In genomic region chr3:47163990-47164848, GRCh38 we compare ENCODE assay signal across 1 cellular context.
TF ChIP-seq lines count a peak whose summit lies in the region.

Gene SETD2, minus strand, starts transcription at chr3:47164113. Its CDS starts 189 bp downstream, at chr3:47163924.

TF ChIP-seq in HepG2, 621 proteins besides CTCF, POLR2A, EP300 and RAD21 (continued from another document and continues in another):
- TF ChIP-seq, protein P1, sequence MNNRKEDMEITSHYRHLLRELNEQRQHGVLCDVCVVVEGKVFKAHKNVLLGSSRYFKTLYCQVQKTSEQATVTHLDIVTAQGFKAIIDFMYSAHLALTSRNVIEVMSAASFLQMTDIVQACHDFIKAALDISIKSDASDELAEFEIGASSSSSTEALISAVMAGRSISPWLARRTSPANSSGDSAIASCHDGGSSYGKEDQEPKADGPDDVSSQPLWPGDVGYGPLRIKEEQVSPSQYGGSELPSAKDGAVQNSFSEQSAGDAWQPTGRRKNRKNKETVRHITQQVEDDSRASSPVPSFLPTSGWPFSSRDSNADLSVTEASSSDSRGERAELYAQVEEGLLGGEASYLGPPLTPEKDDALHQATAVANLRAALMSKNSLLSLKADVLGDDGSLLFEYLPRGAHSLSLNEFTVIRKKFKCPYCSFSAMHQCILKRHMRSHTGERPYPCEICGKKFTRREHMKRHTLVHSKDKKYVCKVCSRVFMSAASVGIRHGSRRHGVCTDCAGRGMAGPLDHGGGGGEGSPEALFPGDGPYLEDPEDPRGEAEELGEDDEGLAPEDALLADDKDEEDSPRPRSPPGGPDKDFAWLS (CRISPR knock-in tag; IDR thresholded peaks at IDR 0.05; ENCODE audit: borderline replicate concordance), result no peak
- TF ChIP-seq ZXDC (CRISPR knock-in tag; IDR thresholded peaks at IDR 0.05), result peak; percentile 71; the same call in 1 of the 2 replicates
- TF ChIP-seq PHF20 (CRISPR knock-in tag; IDR thresholded peaks at IDR 0.05), result peak; percentile 71
- TF ChIP-seq HNRNPK (IDR thresholded peaks at IDR 0.05; ENCODE audit: low read depth, low read length, poor library complexity, severe bottlenecking), result peak; percentile 94
- no peak for TF ChIP-seq NFE2 (CRISPR knock-in tag; IDR thresholded peaks at IDR 0.05)
- TF ChIP-seq SYNCRIP (IDR thresholded peaks at IDR 0.05; ENCODE audit: insufficient read depth, low read depth, low read length), result no peak
- TF ChIP-seq, protein P2, sequence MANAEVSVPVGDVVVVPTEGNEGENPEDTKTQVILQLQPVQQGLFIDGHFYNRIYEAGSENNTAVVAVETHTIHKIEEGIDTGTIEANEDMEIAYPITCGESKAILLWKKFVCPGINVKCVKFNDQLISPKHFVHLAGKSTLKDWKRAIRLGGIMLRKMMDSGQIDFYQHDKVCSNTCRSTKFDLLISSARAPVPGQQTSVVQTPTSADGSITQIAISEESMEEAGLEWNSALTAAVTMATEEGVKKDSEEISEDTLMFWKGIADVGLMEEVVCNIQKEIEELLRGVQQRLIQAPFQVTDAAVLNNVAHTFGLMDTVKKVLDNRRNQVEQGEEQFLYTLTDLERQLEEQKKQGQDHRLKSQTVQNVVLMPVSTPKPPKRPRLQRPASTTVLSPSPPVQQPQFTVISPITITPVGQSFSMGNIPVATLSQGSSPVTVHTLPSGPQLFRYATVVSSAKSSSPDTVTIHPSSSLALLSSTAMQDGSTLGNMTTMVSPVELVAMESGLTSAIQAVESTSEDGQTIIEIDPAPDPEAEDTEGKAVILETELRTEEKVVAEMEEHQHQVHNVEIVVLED (CRISPR knock-in tag; IDR thresholded peaks at IDR 0.05; ENCODE audit: borderline replicate concordance), result peak; percentile 83
- peak; percentile 73; the same call in 1 of the 2 replicates for TF ChIP-seq ZNF703 (CRISPR knock-in tag; IDR thresholded peaks at IDR 0.05; ENCODE audit: borderline replicate concordance)
- peak; percentile 20; the same call in 1 of the 2 replicates for TF ChIP-seq ESRRA (CRISPR knock-in tag; IDR thresholded peaks at IDR 0.05; ENCODE audit: low read depth)
- TF ChIP-seq, protein P3, sequence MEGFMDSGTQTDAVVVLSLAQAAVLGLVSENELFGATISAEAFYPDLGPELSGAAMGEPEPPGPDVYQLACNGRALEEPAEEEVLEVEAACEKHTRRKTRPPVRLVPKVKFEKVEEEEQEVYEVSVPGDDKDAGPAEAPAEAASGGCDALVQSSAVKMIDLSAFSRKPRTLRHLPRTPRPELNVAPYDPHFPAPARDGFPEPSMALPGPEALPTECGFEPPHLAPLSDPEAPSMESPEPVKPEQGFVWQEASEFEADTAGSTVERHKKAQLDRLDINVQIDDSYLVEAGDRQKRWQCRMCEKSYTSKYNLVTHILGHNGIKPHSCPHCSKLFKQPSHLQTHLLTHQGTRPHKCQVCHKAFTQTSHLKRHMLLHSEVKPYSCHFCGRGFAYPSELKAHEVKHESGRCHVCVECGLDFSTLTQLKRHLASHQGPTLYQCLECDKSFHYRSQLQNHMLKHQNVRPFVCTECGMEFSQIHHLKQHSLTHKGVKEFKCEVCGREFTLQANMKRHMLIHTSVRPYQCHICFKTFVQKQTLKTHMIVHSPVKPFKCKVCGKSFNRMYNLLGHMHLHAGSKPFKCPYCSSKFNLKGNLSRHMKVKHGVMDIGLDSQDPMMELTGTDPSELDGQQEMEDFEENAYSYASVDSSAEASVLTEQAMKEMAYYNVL (CRISPR knock-in tag; IDR thresholded peaks at IDR 0.05; ENCODE audit: borderline replicate concordance), result peak; percentile 46
- TF ChIP-seq ZIK1 (CRISPR knock-in tag; IDR thresholded peaks at IDR 0.05; ENCODE audit: borderline replicate concordance, low read depth), result no peak
- TF ChIP-seq REXO4 (CRISPR knock-in tag; IDR thresholded peaks at IDR 0.05; ENCODE audit: borderline replicate concordance), result no peak
- peak; percentile 41; the same call in 1 of the 2 replicates for TF ChIP-seq NR1H2 (CRISPR knock-in tag; IDR thresholded peaks at IDR 0.05; ENCODE audit: borderline replicate concordance, low read depth)
- TF ChIP-seq ZC3H13 (CRISPR knock-in tag; IDR thresholded peaks at IDR 0.05), result peak; percentile 79; the same call in 1 of the 2 replicates
- TF ChIP-seq ZUFSP (CRISPR knock-in tag; IDR thresholded peaks at IDR 0.05; ENCODE audit: borderline replicate concordance), result no peak
- TF ChIP-seq ZNF788 (CRISPR knock-in tag; IDR thresholded peaks at IDR 0.05; ENCODE audit: borderline replicate concordance), result 0 out of 2 replicates have a peak, but pooled peaks have one; percentile 5
- TF ChIP-seq ATF3 (CRISPR knock-in tag; IDR thresholded peaks at IDR 0.05), result no peak
- TF ChIP-seq, protein P4, sequence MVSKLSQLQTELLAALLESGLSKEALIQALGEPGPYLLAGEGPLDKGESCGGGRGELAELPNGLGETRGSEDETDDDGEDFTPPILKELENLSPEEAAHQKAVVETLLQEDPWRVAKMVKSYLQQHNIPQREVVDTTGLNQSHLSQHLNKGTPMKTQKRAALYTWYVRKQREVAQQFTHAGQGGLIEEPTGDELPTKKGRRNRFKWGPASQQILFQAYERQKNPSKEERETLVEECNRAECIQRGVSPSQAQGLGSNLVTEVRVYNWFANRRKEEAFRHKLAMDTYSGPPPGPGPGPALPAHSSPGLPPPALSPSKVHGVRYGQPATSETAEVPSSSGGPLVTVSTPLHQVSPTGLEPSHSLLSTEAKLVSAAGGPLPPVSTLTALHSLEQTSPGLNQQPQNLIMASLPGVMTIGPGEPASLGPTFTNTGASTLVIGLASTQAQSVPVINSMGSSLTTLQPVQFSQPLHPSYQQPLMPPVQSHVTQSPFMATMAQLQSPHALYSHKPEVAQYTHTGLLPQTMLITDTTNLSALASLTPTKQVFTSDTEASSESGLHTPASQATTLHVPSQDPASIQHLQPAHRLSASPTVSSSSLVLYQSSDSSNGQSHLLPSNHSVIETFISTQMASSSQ (IDR thresholded peaks at IDR 0.05; ENCODE audit: low read depth), result peak; percentile 1; the same call in 1 of the 2 replicates
- TF ChIP-seq, protein P4 (CRISPR knock-in tag; IDR thresholded peaks at IDR 0.05; ENCODE audit: borderline replicate concordance), result peak; percentile 65
- TF ChIP-seq, protein P5, sequence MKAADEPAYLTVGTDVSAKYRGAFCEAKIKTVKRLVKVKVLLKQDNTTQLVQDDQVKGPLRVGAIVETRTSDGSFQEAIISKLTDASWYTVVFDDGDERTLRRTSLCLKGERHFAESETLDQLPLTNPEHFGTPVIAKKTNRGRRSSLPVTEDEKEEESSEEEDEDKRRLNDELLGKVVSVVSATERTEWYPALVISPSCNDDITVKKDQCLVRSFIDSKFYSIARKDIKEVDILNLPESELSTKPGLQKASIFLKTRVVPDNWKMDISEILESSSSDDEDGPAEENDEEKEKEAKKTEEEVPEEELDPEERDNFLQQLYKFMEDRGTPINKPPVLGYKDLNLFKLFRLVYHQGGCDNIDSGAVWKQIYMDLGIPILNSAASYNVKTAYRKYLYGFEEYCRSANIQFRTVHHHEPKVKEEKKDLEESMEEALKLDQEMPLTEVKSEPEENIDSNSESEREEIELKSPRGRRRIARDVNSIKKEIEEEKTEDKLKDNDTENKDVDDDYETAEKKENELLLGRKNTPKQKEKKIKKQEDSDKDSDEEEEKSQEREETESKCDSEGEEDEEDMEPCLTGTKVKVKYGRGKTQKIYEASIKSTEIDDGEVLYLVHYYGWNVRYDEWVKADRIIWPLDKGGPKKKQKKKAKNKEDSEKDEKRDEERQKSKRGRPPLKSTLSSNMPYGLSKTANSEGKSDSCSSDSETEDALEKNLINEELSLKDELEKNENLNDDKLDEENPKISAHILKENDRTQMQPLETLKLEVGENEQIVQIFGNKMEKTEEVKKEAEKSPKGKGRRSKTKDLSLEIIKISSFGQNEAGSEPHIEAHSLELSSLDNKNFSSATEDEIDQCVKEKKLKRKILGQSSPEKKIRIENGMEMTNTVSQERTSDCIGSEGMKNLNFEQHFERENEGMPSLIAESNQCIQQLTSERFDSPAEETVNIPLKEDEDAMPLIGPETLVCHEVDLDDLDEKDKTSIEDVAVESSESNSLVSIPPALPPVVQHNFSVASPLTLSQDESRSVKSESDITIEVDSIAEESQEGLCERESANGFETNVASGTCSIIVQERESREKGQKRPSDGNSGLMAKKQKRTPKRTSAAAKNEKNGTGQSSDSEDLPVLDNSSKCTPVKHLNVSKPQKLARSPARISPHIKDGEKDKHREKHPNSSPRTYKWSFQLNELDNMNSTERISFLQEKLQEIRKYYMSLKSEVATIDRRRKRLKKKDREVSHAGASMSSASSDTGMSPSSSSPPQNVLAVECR (CRISPR knock-in tag; IDR thresholded peaks at IDR 0.05; ENCODE audit: borderline replicate concordance), result peak; percentile 80
- TF ChIP-seq, protein P6, sequence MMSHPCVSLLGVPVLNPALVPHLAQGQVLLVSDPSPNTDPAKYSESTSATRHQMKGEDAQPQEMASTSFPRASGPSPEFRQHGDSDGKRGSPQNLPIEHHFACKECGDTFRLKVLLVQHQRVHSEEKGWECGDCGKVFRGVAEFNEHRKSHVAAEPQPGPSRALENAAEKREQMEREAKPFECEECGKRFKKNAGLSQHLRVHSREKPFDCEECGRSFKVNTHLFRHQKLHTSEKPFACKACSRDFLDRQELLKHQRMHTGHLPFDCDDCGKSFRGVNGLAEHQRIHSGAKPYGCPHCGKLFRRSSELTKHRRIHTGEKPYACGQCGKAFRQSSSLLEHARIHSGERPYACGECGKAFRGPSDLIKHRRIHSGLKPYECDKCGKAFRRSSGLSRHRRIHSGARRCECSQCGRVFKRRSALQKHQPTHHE (CRISPR knock-in tag; IDR thresholded peaks at IDR 0.05; ENCODE audit: borderline replicate concordance), result peak; percentile 81
- TF ChIP-seq RNF2 (conservative IDR thresholded peaks at IDR 0.05; ENCODE audit: low read depth), result no peak
- TF ChIP-seq BHLHE40 (IDR thresholded peaks at IDR 0.05; ENCODE audit: low read length), result peak; percentile 23; the same call in 1 of the 2 replicates
- TF ChIP-seq CCDC6 (CRISPR knock-in tag; IDR thresholded peaks at IDR 0.05), result peak; percentile 89
- TF ChIP-seq U2AF1 (optimal IDR thresholded peaks at IDR 0.05; ENCODE audit: low read depth, low read length), result no peak
- TF ChIP-seq RFXAP (CRISPR knock-in tag; IDR thresholded peaks at IDR 0.05; ENCODE audit: borderline replicate concordance), result 0 out of 2 replicates have a peak, but pooled peaks have one; percentile 39
- no peak for TF ChIP-seq MEF2D (CRISPR knock-in tag; IDR thresholded peaks at IDR 0.05)
- TF ChIP-seq TOE1 (CRISPR knock-in tag; IDR thresholded peaks at IDR 0.05), result no peak
- no peak for TF ChIP-seq DMTF1 (CRISPR knock-in tag; IDR thresholded peaks at IDR 0.05)
